22 cellular contexts compared by ENCODE assay signal in genomic region chr14:104299993-104300761, GRCh38.
DNase-seq lines count a peak whose midpoint lies in the region; ATAC-seq and TF ChIP-seq lines count a peak whose summit lies in the region.
"Had no signal": no experiment of that assay in that cellular context is flagged by ENCODE, and none has a peak within 500 bp of the region (broad histone marks: within the 10 kb centered on the region; RNA-seq: fewer than 3 reads in every experiment).

No MANE protein-coding gene starts in this region.

- 72 to 78% methylated on average over 28 of the region's 28 CpGs for WGBS in aorta, 2 donors
- 86 to 90% methylated on average over 21 to 28 of the region's 28 CpGs for WGBS in endodermal cell (ENCODE audit: insufficient coverage in 1 of 2, insufficient read length in 1 of 2), 2 experiments
- WGBS in esophagus muscularis mucosa: 65% methylated on average over 27 of the region's 28 CpGs

- H3K4me1 Mint-ChIP-seq in natural killer cell treated with Interleukin-12 subunit alpha and Interleukin-12 subunit beta and Interleukin-15 and Interleukin-18, amount 100 ng/mL, for 72 hours (ENCODE audit: low read depth in 2 of 2): no peaks in the 10 kb centered on the region
- no peaks in the 10 kb centered on the region for H3K4me1 Mint-ChIP-seq in natural killer cell
- H3K4me1 Mint-ChIP-seq in activated CD4-positive, alpha-beta T cell treated with anti-CD3 and anti-CD28 coated beads, Interleukin-2, amount 10 ng/mL, durations not matched to agents 24 days and 14 days: no peaks in the 10 kb centered on the region
- H3K4me1 Mint-ChIP-seq in endodermal cell: peaks cover 10% of the 10 kb centered on the region
- H3K4me1 Mint-ChIP-seq: IgD-negative memory B cell had no signal

- no peaks in the 10 kb centered on the region for H3K9me3 Mint-ChIP-seq in natural killer cell treated with Interleukin-12 subunit alpha and Interleukin-12 subunit beta and Interleukin-15 and Interleukin-18, amount 100 ng/mL, for 72 hours
- H3K9me3 Mint-ChIP-seq in natural killer cell: no peaks in the 10 kb centered on the region
- peaks cover 3% of the 10 kb centered on the region for H3K9me3 Mint-ChIP-seq in activated CD4-positive, alpha-beta T cell treated with anti-CD3 and anti-CD28 coated beads, Interleukin-2, amount 10 ng/mL, durations not matched to agents 24 days and 14 days
- peaks cover 2% of the 10 kb centered on the region for H3K9me3 Mint-ChIP-seq in endodermal cell
- H3K9me3 Mint-ChIP-seq: activated naive CD4-positive, alpha-beta T cell treated with anti-CD3 and anti-CD28 coated beads, Interleukin-2, amount 50 U/mL, for 72 hours; IgD-negative memory B cell; stimulated activated naive CD8-positive, alpha-beta T cell treated with anti-CD3 and anti-CD28 coated beads, Interleukin-15, Interleukin-2, amounts not matched to agents 100 ng/mL and 50 ng/mL, for 24 hours; T-helper 1 cell treated with Interleukin-12 subunit alpha and Interleukin-12 subunit beta and Interleukin-4 antibody, amounts not matched to agents 30 μg/mL and 1 μg/mL, for 36 hours had no signal

- H3K4me3 ChIP-seq in aorta (ENCODE audit: low read length in 2 of 2) (no peak overlapping the region), endodermal cell (ENCODE audit: low read length) (no peak overlapping the region), esophagus muscularis mucosa (no peak overlapping the region)
- H3K4me3 ChIP-seq: hepatocyte, vagina had no signal

- no peak for TF ChIP-seq CTCF in natural killer cell (IDR thresholded peaks at IDR 0.05)
- TF ChIP-seq CTCF in endodermal cell (conservative IDR thresholded peaks at IDR 0.05): no peak
- no peak for TF ChIP-seq CTCF in esophagus muscularis mucosa (IDR thresholded peaks at IDR 0.05)

- peaks cover 6% of the 10 kb centered on the region for H3K36me3 Mint-ChIP-seq in natural killer cell treated with Interleukin-12 subunit alpha and Interleukin-12 subunit beta and Interleukin-15 and Interleukin-18, amount 100 ng/mL, for 72 hours
- H3K36me3 Mint-ChIP-seq in natural killer cell: no peaks in the 10 kb centered on the region
- no peaks in the 10 kb centered on the region for H3K36me3 Mint-ChIP-seq in activated CD4-positive, alpha-beta T cell treated with anti-CD3 and anti-CD28 coated beads, Interleukin-2, amount 10 ng/mL, durations not matched to agents 24 days and 14 days (ENCODE audit: low read depth)
- H3K36me3 Mint-ChIP-seq in endodermal cell (ENCODE audit: low read depth): no peaks in the 10 kb centered on the region
- H3K36me3 Mint-ChIP-seq: activated naive CD4-positive, alpha-beta T cell treated with anti-CD3 and anti-CD28 coated beads, Interleukin-2, amount 50 U/mL, for 72 hours; IgD-negative memory B cell had no signal

- no peak overlapping the region for H3K27ac Mint-ChIP-seq in natural killer cell treated with Interleukin-12 subunit alpha and Interleukin-12 subunit beta and Interleukin-15 and Interleukin-18, amount 100 ng/mL, for 72 hours
- H3K27ac Mint-ChIP-seq in natural killer cell (no peak overlapping the region), endodermal cell (no peak overlapping the region)
- no peak overlapping the region for H3K27ac Mint-ChIP-seq in activated CD4-positive, alpha-beta T cell treated with anti-CD3 and anti-CD28 coated beads, Interleukin-2, amount 10 ng/mL, durations not matched to agents 24 days and 14 days
- H3K27ac Mint-ChIP-seq: activated naive CD4-positive, alpha-beta T cell treated with anti-CD3 and anti-CD28 coated beads, Interleukin-2, amount 50 U/mL, for 72 hours; IgD-negative memory B cell; progenitor cell of endocrine pancreas; stimulated activated naive CD8-positive, alpha-beta T cell treated with anti-CD3 and anti-CD28 coated beads, Interleukin-15, Interleukin-2, amounts not matched to agents 100 ng/mL and 50 ng/mL, for 24 hours; T-helper 1 cell treated with Interleukin-12 subunit alpha and Interleukin-12 subunit beta and Interleukin-4 antibody, amounts not matched to agents 30 μg/mL and 1 μg/mL, for 36 hours had no signal

- H3K9me3 ChIP-seq in aorta (ENCODE audit: control insufficient read depth, low read length) (no peaks in the 10 kb centered on the region), endodermal cell (ENCODE audit: control insufficient read depth, low read length) (no peaks in the 10 kb centered on the region), esophagus muscularis mucosa (no peaks in the 10 kb centered on the region)
- H3K9me3 ChIP-seq: vagina had no signal

- H3K4me1 ChIP-seq in aorta (ENCODE audit: control insufficient read depth in 1 of 2, insufficient read depth in 2 of 2, low read length in 2 of 2) (no peaks in the 10 kb centered on the region), endodermal cell (ENCODE audit: control insufficient read depth, insufficient read depth, low read length) (no peaks in the 10 kb centered on the region), esophagus muscularis mucosa (peaks cover 0 to 4% (median 0%) of the 10 kb centered on the region in 4 donors)
- H3K4me1 ChIP-seq: vagina had no signal

- H3K36me3 ChIP-seq in aorta (ENCODE audit: control insufficient read depth in 1 of 2, insufficient read depth in 2 of 2, low read length in 1 of 2) (no peaks in the 10 kb centered on the region), endodermal cell (ENCODE audit: control insufficient read depth, insufficient read depth, low read length) (no peaks in the 10 kb centered on the region), esophagus muscularis mucosa (no peaks in the 10 kb centered on the region)
- H3K36me3 ChIP-seq: brain microvascular endothelial cell, vagina had no signal

- H3K27me3 ChIP-seq in aorta (ENCODE audit: control insufficient read depth in 1 of 2, insufficient read depth in 2 of 2, low read length in 1 of 2): no peaks in the 10 kb centered on the region
- no peaks in the 10 kb centered on the region for H3K27me3 ChIP-seq in endodermal cell (ENCODE audit: control insufficient read depth, insufficient read depth, low read length, poor library complexity, severe bottlenecking)
- peaks cover 0 to 17% (median 0%) of the 10 kb centered on the region in 4 donors for H3K27me3 ChIP-seq in esophagus muscularis mucosa
- H3K27me3 ChIP-seq: brain microvascular endothelial cell, hepatocyte, vagina had no signal

- no peaks in the 10 kb centered on the region for H3K27me3 Mint-ChIP-seq in natural killer cell treated with Interleukin-12 subunit alpha and Interleukin-12 subunit beta and Interleukin-15 and Interleukin-18, amount 100 ng/mL, for 72 hours
- H3K27me3 Mint-ChIP-seq in natural killer cell (ENCODE audit: low read depth in 2 of 2) (no peaks in the 10 kb centered on the region), endodermal cell (ENCODE audit: insufficient read depth) (no peaks in the 10 kb centered on the region)
- H3K27me3 Mint-ChIP-seq in activated CD4-positive, alpha-beta T cell treated with anti-CD3 and anti-CD28 coated beads, Interleukin-2, amount 10 ng/mL, durations not matched to agents 24 days and 14 days: no peaks in the 10 kb centered on the region
- H3K27me3 Mint-ChIP-seq: stimulated activated naive CD8-positive, alpha-beta T cell treated with anti-CD3 and anti-CD28 coated beads, Interleukin-15, Interleukin-2, amounts not matched to agents 100 ng/mL and 50 ng/mL, for 24 hours had no signal

- TF ChIP-seq EP300 in esophagus muscularis mucosa (IDR thresholded peaks at IDR 0.05): no peak

- ATAC-seq in natural killer cell treated with Interleukin-12 subunit alpha and Interleukin-12 subunit beta and Interleukin-15 and Interleukin-18, amount 100 ng/mL, for 72 hours: no peak
- no peak for ATAC-seq in natural killer cell
- ATAC-seq in left ventricle myocardium superior: peak; percentile 48
- no peak for ATAC-seq in aorta (ENCODE audit: low FRiP score)
- ATAC-seq: activated CD4-positive, CD25-positive, alpha-beta regulatory T cell treated with anti-CD3 and anti-CD28 coated beads, Interleukin-2, amount 50 U/mL, for 24 hours; activated naive CD4-positive, alpha-beta T cell treated with anti-CD3 and anti-CD28 coated beads, Interleukin-2, amount 50 U/mL, for 72 hours; HCT116 had no signal

- H3K4me3 Mint-ChIP-seq in natural killer cell treated with Interleukin-12 subunit alpha and Interleukin-12 subunit beta and Interleukin-15 and Interleukin-18, amount 100 ng/mL, for 72 hours: no peak overlapping the region
- H3K4me3 Mint-ChIP-seq in natural killer cell: no peak overlapping the region
- H3K4me3 Mint-ChIP-seq in activated CD4-positive, alpha-beta T cell treated with anti-CD3 and anti-CD28 coated beads, Interleukin-2, amount 10 ng/mL, durations not matched to agents 24 days and 14 days: no peak overlapping the region
- no peak overlapping the region for H3K4me3 Mint-ChIP-seq in endodermal cell
- H3K4me3 Mint-ChIP-seq: IgD-negative memory B cell; stimulated activated naive CD8-positive, alpha-beta T cell treated with anti-CD3 and anti-CD28 coated beads, Interleukin-15, Interleukin-2, amounts not matched to agents 100 ng/mL and 50 ng/mL, for 24 hours; T-helper 1 cell treated with Interleukin-12 subunit alpha and Interleukin-12 subunit beta and Interleukin-4 antibody, amounts not matched to agents 30 μg/mL and 1 μg/mL, for 36 hours had no signal

- no peak overlapping the region for H3K9ac ChIP-seq in endodermal cell (ENCODE audit: extremely low read depth, low read length, poor library complexity, severe bottlenecking)

- H3K27ac ChIP-seq in aorta (ENCODE audit: low read depth in 1 of 2, low read length in 2 of 2) (no peak overlapping the region), endodermal cell (ENCODE audit: low read depth, low read length) (no peak overlapping the region), esophagus muscularis mucosa (replicated peaks in 1 of 4) (no peak overlapping the region)
- H3K27ac ChIP-seq: brain microvascular endothelial cell, hepatocyte, vagina had no signal

- intact Hi-C loops in natural killer cell (cut with micrococcal nuclease): no loop called here
- intact Hi-C loops in left ventricle myocardium superior (cut with micrococcal nuclease): no loop called here
- intact Hi-C loops in aorta (cut with DNase I): no loop called here
- intact Hi-C loops in activated CD4-positive, alpha-beta T cell treated with anti-CD3 and anti-CD28 coated beads, Interleukin-2, amount 10 ng/mL, durations not matched to agents 24 days and 14 days (cut with micrococcal nuclease): no loop called here
- intact Hi-C loops in esophagus muscularis mucosa (cut with DNase I): no loop called here

- TF ChIP-seq POLR2A in esophagus muscularis mucosa (IDR thresholded peaks at IDR 0.05; ENCODE audit: low read depth): no peak

- DNase-seq in natural killer cell treated with Interleukin-12 subunit alpha and Interleukin-12 subunit beta and Interleukin-15 and Interleukin-18, amount 100 ng/mL, for 72 hours (ENCODE audit: low spot score): peak; percentile 18
- DNase-seq in natural killer cell: no peak
- peak; percentile 48 for DNase-seq in RPMI8226
- DNase-seq in left ventricle myocardium superior: peak; percentile 36
- DNase-seq in aorta: peak; percentile 38 to 70
- no peak for DNase-seq in activated CD4-positive, alpha-beta T cell treated with anti-CD3 and anti-CD28 coated beads, Interleukin-2, amount 10 ng/mL, durations not matched to agents 24 days and 14 days
- no peak for DNase-seq in endodermal cell
- no peak for DNase-seq in esophagus muscularis mucosa (ENCODE audit: extremely low spot score)
- DNase-seq: activated CD8-positive, alpha-beta memory T cell treated with anti-CD3 and anti-CD28 coated beads, Interleukin-2, amount 50 U/mL, for 48 hours; brain microvascular endothelial cell; kidney glomerular epithelial cell; NCI-H345; stimulated activated CD4-positive, alpha-beta T cell treated with anti-CD3 and anti-CD28 coated beads, Interleukin-12 subunit alpha, Interleukin-12 subunit beta, amount 100 ng/mL, for 4 hours had no signal

Comparison
In these comparisons a context has a peak if more than half of its experiments do, and no peak if none do; other contexts are left out.
1. DNase-seq: peak in natural killer cell treated with Interleukin-12 subunit alpha and Interleukin-12 subunit beta and Interleukin-15 and Interleukin-18, amount 100 ng/mL, for 72 hours (single experiment), RPMI8226 (single experiment), left ventricle myocardium superior (single experiment) and aorta (2 of 2); none in natural killer cell (single experiment), activated CD4-positive, alpha-beta T cell treated with anti-CD3 and anti-CD28 coated beads, Interleukin-2, amount 10 ng/mL, durations not matched to agents 24 days and 14 days (single experiment), endodermal cell (single experiment) and esophagus muscularis mucosa (single experiment).